ENCODE assay signal across 8 cellular contexts in the genomic region with DNA sequence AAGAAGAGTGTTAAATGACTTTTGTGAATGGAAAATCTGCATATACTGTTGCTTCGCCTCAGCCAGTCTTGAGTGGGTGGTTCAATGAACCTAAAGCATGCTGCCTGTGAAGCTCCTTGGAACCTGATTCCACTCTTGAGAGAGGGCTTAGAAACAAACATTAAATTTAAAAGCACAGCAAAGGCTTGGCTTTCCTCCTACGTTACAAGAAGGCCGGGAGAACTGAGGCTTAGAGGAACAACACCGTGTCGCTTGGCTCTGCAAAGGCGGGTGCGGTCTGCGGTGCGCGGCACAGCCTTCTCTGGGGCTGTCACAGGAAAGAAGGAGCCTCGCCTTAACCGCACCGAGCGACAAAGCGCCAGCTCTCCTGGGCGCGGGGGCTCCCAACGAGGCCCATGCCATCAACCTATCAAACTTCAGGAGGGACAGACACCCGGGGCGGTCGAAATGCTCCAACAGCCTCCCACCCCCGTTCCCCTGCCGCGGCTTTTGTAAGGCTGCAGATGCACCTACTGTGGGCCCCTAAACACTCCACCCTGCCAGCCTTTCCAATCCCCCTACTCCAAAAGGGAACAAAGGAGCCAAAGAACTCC. TPM values are rescaled to one million over a fixed set of nuclear protein-coding genes. Genes with fewer than 3 reads are reported as not detected.
DNase-seq lines count a peak whose midpoint lies in the region; ATAC-seq, FAIRE-seq and TF ChIP-seq lines count a peak whose summit lies in the region.

No MANE protein-coding gene starts in this region.

- FAIRE-seq in GM18507 (lab: Jason Lieb, UNC): peak; percentile 62

- no peak for TF ChIP-seq CTCF in WTC11 (IDR thresholded peaks at IDR 0.05)
- TF ChIP-seq CTCF in cardiac fibroblast (IDR thresholded peaks at IDR 0.05; ENCODE audit: low read depth, low read length): no peak

- H3K36me3 Mint-ChIP-seq in WTC11: no peaks in the 10 kb centered on the region

- DNase-seq in GM18507 (ENCODE audit: extremely low spot score, insufficient read length, low read depth): peak; percentile 12
- peak; percentile 42 to 76 for DNase-seq in NCI-H187 (lab: John Stamatoyannopoulos, UW)
- peak; percentile 44 for DNase-seq in WTC11 (ENCODE audit: low spot score)
- peak; percentile 29 to 33 for DNase-seq in cardiac fibroblast (ENCODE audit: low read depth in 2 of 2)
- peak; percentile 50 for DNase-seq in kidney tubule cell (ENCODE audit: low spot score)
- DNase-seq in stimulated activated CD4-positive, alpha-beta T cell treated with anti-CD3 and anti-CD28 coated beads, Interleukin-1b, Interleukin-23, amount 100 ng/mL, for 48 hours: peak; percentile 81
- DNase-seq in NCI-H226: no peak

- peak overlapping the region; percentile 98 to 99 for H3K4me3 ChIP-seq in cardiac fibroblast (replicated peaks in 1 of 2; ENCODE audit: low read depth in 2 of 2, low read length in 2 of 2)

- ATAC-seq in HG02852 (IDR thresholded peaks at IDR 0.05; ENCODE audit: unreplicated experiment) (peak; percentile 53), WTC11 (peak; percentile 38)

- CTCF ChIA-PET in WTC11 (lab: Charles Lee): interaction anchor here (1.0 to 1.6 kb wide), 3 partner anchors 8 to 29 kb away, joined by 3 to 5 read pairs (median 3); no protein-coding TSS in a partner anchor

- no peaks in the 10 kb centered on the region for H3K9me3 Mint-ChIP-seq in WTC11

- no peaks in the 10 kb centered on the region for H3K27me3 Mint-ChIP-seq in WTC11 (ENCODE audit: low read depth)

- peaks cover 44% of the 10 kb centered on the region for H3K4me1 Mint-ChIP-seq in WTC11

- H3K27ac Mint-ChIP-seq in WTC11: peak overlapping the region; percentile 92

- POLR2A ChIA-PET in WTC11 (lab: Charles Lee): interaction anchor here (0.6 kb wide), 1 partner anchor 377 kb away, joined by 3 read pairs; no protein-coding TSS in a partner anchor

- peak overlapping the region; percentile 91 for H3K4me3 Mint-ChIP-seq in WTC11

TF ChIP-seq in WTC11, 78 proteins besides CTCF, POLR2A, EP300 and RAD21:
- TF ChIP-seq, protein P1, sequence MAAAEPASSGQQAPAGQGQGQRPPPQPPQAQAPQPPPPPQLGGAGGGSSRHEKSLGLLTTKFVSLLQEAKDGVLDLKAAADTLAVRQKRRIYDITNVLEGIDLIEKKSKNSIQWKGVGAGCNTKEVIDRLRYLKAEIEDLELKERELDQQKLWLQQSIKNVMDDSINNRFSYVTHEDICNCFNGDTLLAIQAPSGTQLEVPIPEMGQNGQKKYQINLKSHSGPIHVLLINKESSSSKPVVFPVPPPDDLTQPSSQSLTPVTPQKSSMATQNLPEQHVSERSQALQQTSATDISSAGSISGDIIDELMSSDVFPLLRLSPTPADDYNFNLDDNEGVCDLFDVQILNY (CRISPR knock-in tag; IDR thresholded peaks at IDR 0.05): peak; percentile 3; the same call in 1 of the 2 replicates
- TF ChIP-seq OVOL2 (CRISPR knock-in tag; IDR thresholded peaks at IDR 0.05; ENCODE audit: borderline replicate concordance): no peak
- TF ChIP-seq, protein P2, sequence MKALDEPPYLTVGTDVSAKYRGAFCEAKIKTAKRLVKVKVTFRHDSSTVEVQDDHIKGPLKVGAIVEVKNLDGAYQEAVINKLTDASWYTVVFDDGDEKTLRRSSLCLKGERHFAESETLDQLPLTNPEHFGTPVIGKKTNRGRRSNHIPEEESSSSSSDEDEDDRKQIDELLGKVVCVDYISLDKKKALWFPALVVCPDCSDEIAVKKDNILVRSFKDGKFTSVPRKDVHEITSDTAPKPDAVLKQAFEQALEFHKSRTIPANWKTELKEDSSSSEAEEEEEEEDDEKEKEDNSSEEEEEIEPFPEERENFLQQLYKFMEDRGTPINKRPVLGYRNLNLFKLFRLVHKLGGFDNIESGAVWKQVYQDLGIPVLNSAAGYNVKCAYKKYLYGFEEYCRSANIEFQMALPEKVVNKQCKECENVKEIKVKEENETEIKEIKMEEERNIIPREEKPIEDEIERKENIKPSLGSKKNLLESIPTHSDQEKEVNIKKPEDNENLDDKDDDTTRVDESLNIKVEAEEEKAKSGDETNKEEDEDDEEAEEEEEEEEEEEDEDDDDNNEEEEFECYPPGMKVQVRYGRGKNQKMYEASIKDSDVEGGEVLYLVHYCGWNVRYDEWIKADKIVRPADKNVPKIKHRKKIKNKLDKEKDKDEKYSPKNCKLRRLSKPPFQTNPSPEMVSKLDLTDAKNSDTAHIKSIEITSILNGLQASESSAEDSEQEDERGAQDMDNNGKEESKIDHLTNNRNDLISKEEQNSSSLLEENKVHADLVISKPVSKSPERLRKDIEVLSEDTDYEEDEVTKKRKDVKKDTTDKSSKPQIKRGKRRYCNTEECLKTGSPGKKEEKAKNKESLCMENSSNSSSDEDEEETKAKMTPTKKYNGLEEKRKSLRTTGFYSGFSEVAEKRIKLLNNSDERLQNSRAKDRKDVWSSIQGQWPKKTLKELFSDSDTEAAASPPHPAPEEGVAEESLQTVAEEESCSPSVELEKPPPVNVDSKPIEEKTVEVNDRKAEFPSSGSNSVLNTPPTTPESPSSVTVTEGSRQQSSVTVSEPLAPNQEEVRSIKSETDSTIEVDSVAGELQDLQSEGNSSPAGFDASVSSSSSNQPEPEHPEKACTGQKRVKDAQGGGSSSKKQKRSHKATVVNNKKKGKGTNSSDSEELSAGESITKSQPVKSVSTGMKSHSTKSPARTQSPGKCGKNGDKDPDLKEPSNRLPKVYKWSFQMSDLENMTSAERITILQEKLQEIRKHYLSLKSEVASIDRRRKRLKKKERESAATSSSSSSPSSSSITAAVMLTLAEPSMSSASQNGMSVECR (CRISPR knock-in tag; IDR thresholded peaks at IDR 0.05; ENCODE audit: borderline replicate concordance): no peak
- TF ChIP-seq, protein P3, sequence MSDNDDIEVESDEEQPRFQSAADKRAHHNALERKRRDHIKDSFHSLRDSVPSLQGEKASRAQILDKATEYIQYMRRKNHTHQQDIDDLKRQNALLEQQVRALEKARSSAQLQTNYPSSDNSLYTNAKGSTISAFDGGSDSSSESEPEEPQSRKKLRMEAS (CRISPR knock-in tag; IDR thresholded peaks at IDR 0.05): 0 out of 2 replicates have a peak, but pooled peaks have one; percentile 5
TF ChIP-seq in WTC11: peak in this region for 2.

RNA-seq across cellular contexts. Expression of gene OSBPL8, which starts 0.8 kb away (rescaled TPM):
- 68.7 to 81.7 TPM (median 72.8 TPM) in 3 replicates for total RNA-seq in WTC11 (2021)
